Comparison of ENCODE assay signal across 24 cellular contexts in genomic region chr6:21759721-21760120, GRCh38.
"Had no signal": no experiment of that assay in that cellular context is flagged by ENCODE, and none has a peak within 500 bp of the region (broad histone marks: within the 10 kb centered on the region; RNA-seq: fewer than 3 reads in every experiment).

No MANE protein-coding gene starts in this region.

- H3K9me3 ChIP-seq: colonic mucosa, esophagus squamous epithelium, gastrocnemius medialis, lower lobe of right lung had no signal

- H3K4me1 ChIP-seq: colonic mucosa, gastrocnemius medialis, lower lobe of right lung had no signal

- DNase-seq: colonic mucosa; cortex of kidney; effector CD8-positive, alpha-beta T cell; effector memory CD8-positive, alpha-beta T cell; endodermal cell; erythroblast; esophagus squamous epithelium; foreskin fibroblast; foreskin melanocyte; gastrocnemius medialis; glutamatergic neuron; head of caudate nucleus; heart right ventricle; hippocampal formation; left cardiac atrium; left lung; left ventricle myocardium superior; lower lobe of right lung; mesenchymal stem cell; midbrain; naive thymus-derived CD4-positive, alpha-beta T cell had no signal

- H3K36me3 ChIP-seq: colonic mucosa, esophagus squamous epithelium, gastrocnemius medialis, left lung, lower lobe of right lung had no signal

- H3K27ac ChIP-seq: colonic mucosa, epithelial cell of prostate, esophagus squamous epithelium, gastrocnemius medialis, heart right ventricle, left lung, lower lobe of right lung had no signal

- H3K36me3 Mint-ChIP-seq: naive thymus-derived CD4-positive, alpha-beta T cell had no signal

- ATAC-seq: effector memory CD8-positive, alpha-beta T cell; esophagus mucosa; gastrocnemius medialis; heart right ventricle; left cardiac atrium; left lung; left ventricle myocardium superior; lower lobe of right lung; naive thymus-derived CD4-positive, alpha-beta T cell had no signal

- H3K4me3 ChIP-seq: colonic mucosa, esophagus squamous epithelium, gastrocnemius medialis, heart right ventricle, left lung, lower lobe of right lung had no signal

- H3K27me3 ChIP-seq: colonic mucosa, esophagus squamous epithelium, gastrocnemius medialis, heart right ventricle, left lung had no signal

- H3K27ac Mint-ChIP-seq: dendritic cell treated with granulocyte-macrophage colony-stimulating factor and Interleukin-4, amounts not matched to agents 40 ng/mL and 50 ng/mL, for 4 days; effector memory CD8-positive, alpha-beta T cell; endodermal cell; naive thymus-derived CD4-positive, alpha-beta T cell had no signal

- H3K27me3 Mint-ChIP-seq: dendritic cell treated with granulocyte-macrophage colony-stimulating factor and Interleukin-4, amounts not matched to agents 40 ng/mL and 50 ng/mL, for 4 days; effector memory CD8-positive, alpha-beta T cell had no signal

- H3K4me1 Mint-ChIP-seq: naive thymus-derived CD4-positive, alpha-beta T cell had no signal

- H3K4me3 Mint-ChIP-seq: dendritic cell treated with granulocyte-macrophage colony-stimulating factor and Interleukin-4, amounts not matched to agents 40 ng/mL and 50 ng/mL, for 4 days; effector memory CD8-positive, alpha-beta T cell; endodermal cell; naive thymus-derived CD4-positive, alpha-beta T cell had no signal
